In the genomic region with DNA sequence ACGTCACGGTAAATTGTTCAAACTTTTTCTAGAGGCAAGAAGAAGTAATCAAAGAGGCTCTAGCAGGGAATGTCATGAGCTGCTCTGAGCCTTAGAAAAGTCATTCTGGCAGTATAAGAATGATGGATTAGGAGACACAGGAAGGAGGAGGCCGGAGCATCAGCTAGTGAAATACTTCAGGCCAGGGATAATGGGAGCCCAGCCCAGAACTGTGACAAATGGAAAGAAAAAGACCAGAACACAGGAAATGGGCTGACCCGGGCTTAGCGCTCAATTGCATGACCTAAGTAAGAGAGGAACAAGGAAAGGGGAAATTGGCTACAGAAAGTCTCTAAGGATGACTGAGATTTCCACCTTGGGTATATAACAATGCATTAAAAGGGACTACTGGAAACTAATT, we compare ENCODE assay signal across 13 cellular contexts.
DNase-seq lines count a peak whose midpoint lies in the region; ATAC-seq and TF ChIP-seq lines count a peak whose summit lies in the region.
"Had no signal": no experiment of that assay in that cellular context is flagged by ENCODE, and none has a peak within 500 bp of the region (broad histone marks: within the 10 kb centered on the region; RNA-seq: fewer than 3 reads in every experiment).

No MANE protein-coding gene starts in this region.

- TF ChIP-seq CTCF in cardiac fibroblast (IDR thresholded peaks at IDR 0.05; ENCODE audit: low read depth, low read length): no peak

- H3K9me3 ChIP-seq in BLaER1 treated with 17β-estradiol and CSF1 and Interleukin-3, amounts not matched to agents 10 nM and 100 nM (replicated peaks in 1 of 11): peaks cover 0 to 6% (median 0%) of the 10 kb centered on the region in 11 experiments; a peak in 1 of 22 replicates
- no peaks in the 10 kb centered on the region for H3K9me3 ChIP-seq in T-helper 17 cell (ENCODE audit: control insufficient read depth, low read length, poor library complexity, severe bottlenecking)
- H3K9me3 ChIP-seq: BE2C had no signal

- no peak for ATAC-seq in T-helper 17 cell
- ATAC-seq in stimulated activated memory B cell treated with anti-CD40 and anti-IgM and Interleukin-4, amounts not matched to agents 10 μg/mL and 1 μg/mL and 100 μg/mL, for 72 hours: no peak
- ATAC-seq: activated naive CD8-positive, alpha-beta T cell treated with anti-CD3 and anti-CD28 coated beads, Interleukin-2, amount 50 U/mL, for 24 hours; T-cell had no signal

- no peak overlapping the region for H3K9ac ChIP-seq in BLaER1 treated with 17β-estradiol and CSF1 and Interleukin-3, amounts not matched to agents 10 nM and 100 nM

- H3K4me1 ChIP-seq in BLaER1 treated with 17β-estradiol and CSF1 and Interleukin-3, amounts not matched to agents 10 nM and 100 nM: peaks cover 7 to 30% (median 18%) of the 10 kb centered on the region in 10 experiments; a peak in 15 of 20 replicates
- H3K4me1 ChIP-seq: BE2C had no signal

- no peaks in the 10 kb centered on the region for H3K36me3 Mint-ChIP-seq in T-helper 17 cell (ENCODE audit: low read depth)
- no peaks in the 10 kb centered on the region for H3K36me3 Mint-ChIP-seq in stimulated activated memory B cell treated with anti-CD40 and anti-IgM and Interleukin-4, amounts not matched to agents 10 μg/mL and 1 μg/mL and 100 μg/mL, for 72 hours
- H3K36me3 Mint-ChIP-seq: T-cell had no signal

- no peak overlapping the region for H3K27ac Mint-ChIP-seq in T-helper 17 cell
- H3K27ac Mint-ChIP-seq in stimulated activated memory B cell treated with anti-CD40 and anti-IgM and Interleukin-4, amounts not matched to agents 10 μg/mL and 1 μg/mL and 100 μg/mL, for 72 hours: no peak overlapping the region
- H3K27ac Mint-ChIP-seq: activated naive CD8-positive, alpha-beta T cell treated with anti-CD3 and anti-CD28 coated beads, Interleukin-2, amount 50 U/mL, for 24 hours; T-cell had no signal

- peak; percentile 62 to 74 for DNase-seq in cardiac fibroblast (ENCODE audit: low read depth in 2 of 2)
- DNase-seq in islet precursor cell: peak; percentile 90
- DNase-seq in skeletal muscle cell (ENCODE audit: low read depth): peak; percentile 10
- no peak for DNase-seq in T-helper 17 cell
- no peak for DNase-seq in NCI-H2227 treated with DMSO at 0.1 percent for 48 hours (lab: John Stamatoyannopoulos, UW)
- DNase-seq in T1000 (lab: John Stamatoyannopoulos, UW): no peak
- DNase-seq: activated naive CD8-positive, alpha-beta T cell treated with anti-CD3 and anti-CD28 coated beads, Interleukin-2, amount 50 U/mL, for 24 hours; BE2C; GDM1; NCI-H774; T-cell had no signal

- H3K4me3 ChIP-seq in BLaER1 treated with 17β-estradiol and CSF1 and Interleukin-3, amounts not matched to agents 10 nM and 100 nM: no peak overlapping the region
- no peak overlapping the region for H3K4me3 ChIP-seq in cardiac fibroblast (replicated peaks in 1 of 2; ENCODE audit: low read depth in 2 of 2, low read length in 2 of 2)
- H3K4me3 ChIP-seq in skeletal muscle cell (ENCODE audit: low read depth, low read length): no peak overlapping the region

- peaks cover 0 to 39% (median 10%) of the 10 kb centered on the region in 11 experiments; a peak in 10 of 22 replicates for H3K36me3 ChIP-seq in BLaER1 treated with 17β-estradiol and CSF1 and Interleukin-3, amounts not matched to agents 10 nM and 100 nM
- H3K36me3 ChIP-seq: BE2C had no signal

- no peaks in the 10 kb centered on the region for H3K27me3 ChIP-seq in BLaER1 treated with 17β-estradiol and CSF1 and Interleukin-3, amounts not matched to agents 10 nM and 100 nM
- H3K27me3 ChIP-seq: BE2C had no signal

- peaks cover 0 to 86% (median 51%) of the 10 kb centered on the region in 11 experiments; a peak in 11 of 22 replicates for H4K20me1 ChIP-seq in BLaER1 treated with 17β-estradiol and CSF1 and Interleukin-3, amounts not matched to agents 10 nM and 100 nM

- no peaks in the 10 kb centered on the region for H3K27me3 Mint-ChIP-seq in T-helper 17 cell
- H3K27me3 Mint-ChIP-seq in stimulated activated memory B cell treated with anti-CD40 and anti-IgM and Interleukin-4, amounts not matched to agents 10 μg/mL and 1 μg/mL and 100 μg/mL, for 72 hours: no peaks in the 10 kb centered on the region
- H3K27me3 Mint-ChIP-seq: activated naive CD8-positive, alpha-beta T cell treated with anti-CD3 and anti-CD28 coated beads, Interleukin-2, amount 50 U/mL, for 24 hours; T-cell had no signal

- H3K4me2 ChIP-seq in BLaER1 treated with 17β-estradiol and CSF1 and Interleukin-3, amounts not matched to agents 10 nM and 100 nM: peak overlapping the region in 8 of 11 experiments; percentile 3 to 74 (median 53); a peak in 13 of 22 replicates

- H3K4me1 Mint-ChIP-seq in T-helper 17 cell: no peaks in the 10 kb centered on the region
- peaks cover 15% of the 10 kb centered on the region for H3K4me1 Mint-ChIP-seq in stimulated activated memory B cell treated with anti-CD40 and anti-IgM and Interleukin-4, amounts not matched to agents 10 μg/mL and 1 μg/mL and 100 μg/mL, for 72 hours
- H3K4me1 Mint-ChIP-seq: T-cell had no signal

- H3K9me3 Mint-ChIP-seq in stimulated activated memory B cell treated with anti-CD40 and anti-IgM and Interleukin-4, amounts not matched to agents 10 μg/mL and 1 μg/mL and 100 μg/mL, for 72 hours: peaks cover 2% of the 10 kb centered on the region

- H3K4me3 Mint-ChIP-seq in T-helper 17 cell: no peak overlapping the region
- H3K4me3 Mint-ChIP-seq in stimulated activated memory B cell treated with anti-CD40 and anti-IgM and Interleukin-4, amounts not matched to agents 10 μg/mL and 1 μg/mL and 100 μg/mL, for 72 hours: no peak overlapping the region
- H3K4me3 Mint-ChIP-seq: activated naive CD8-positive, alpha-beta T cell treated with anti-CD3 and anti-CD28 coated beads, Interleukin-2, amount 50 U/mL, for 24 hours; T-cell had no signal

- no peak overlapping the region for H3K27ac ChIP-seq in BLaER1 treated with 17β-estradiol and CSF1 and Interleukin-3, amounts not matched to agents 10 nM and 100 nM

Comparison
In these comparisons a context has a peak if more than half of its experiments do, and no peak if none do; other contexts are left out.
1. DNase-seq: peak in cardiac fibroblast (2 of 2), islet precursor cell (single experiment) and skeletal muscle cell (single experiment); none in T-helper 17 cell (0 of 3), NCI-H2227 treated with DMSO at 0.1 percent for 48 hours (single experiment) and T1000 (single experiment).